Comparison of ENCODE assay signal across 26 cellular contexts in genomic region chrX:96655947-96656623, GRCh38.
"Had no signal": no experiment of that assay in that cellular context is flagged by ENCODE, and none has a peak within 500 bp of the region (broad histone marks: within the 10 kb centered on the region; RNA-seq: fewer than 3 reads in every experiment).

No MANE protein-coding gene starts in this region.

- H3K4me1 ChIP-seq: ascending aorta, esophagus muscularis mucosa, foreskin keratinocyte, gastrocnemius medialis had no signal

- ATAC-seq: activated CD4-positive, alpha-beta T cell treated with anti-CD3 and anti-CD28 coated beads for 36 hours; activated CD8-positive, alpha-beta memory T cell treated with anti-CD3 and anti-CD28 coated beads, Interleukin-2, amount 10 ng/mL, durations not matched to agents 7 days and 5 days; activated CD8-positive, alpha-beta T cell treated with anti-CD3 and anti-CD28 coated beads, Interleukin-2, amount 10 ng/mL, durations not matched to agents 7 days and 5 days; activated naive CD4-positive, alpha-beta T cell treated with anti-CD3 and anti-CD28 coated beads, Interleukin-2, amount 50 U/mL, for 72 hours; activated T-cell treated with anti-CD3 and anti-CD28 coated beads, Interleukin-2, amount 50 U/mL, for 72 hours; foreskin keratinocyte; gastrocnemius medialis had no signal

- H3K4me1 Mint-ChIP-seq: activated CD4-positive, alpha-beta T cell treated with anti-CD3 and anti-CD28 coated beads for 36 hours; activated CD4-positive, alpha-beta T cell treated with anti-CD3 and anti-CD28 coated beads, Interleukin-2, amount 10 ng/mL, durations not matched to agents 24 days and 14 days; activated CD8-positive, alpha-beta memory T cell treated with anti-CD3 and anti-CD28 coated beads, Interleukin-2, amount 10 ng/mL, durations not matched to agents 7 days and 5 days; activated naive CD4-positive, alpha-beta T cell treated with anti-CD3 and anti-CD28 coated beads, Interleukin-2, amount 10 ng/mL, durations not matched to agents 7 days and 5 days; activated naive CD8-positive, alpha-beta T cell treated with anti-CD3 and anti-CD28 coated beads, Interleukin-2, amount 10 ng/mL, durations not matched to agents 7 days and 5 days had no signal

- H3K27me3 Mint-ChIP-seq: activated CD4-positive, alpha-beta T cell treated with anti-CD3 and anti-CD28 coated beads, Interleukin-2, amount 10 ng/mL, durations not matched to agents 24 days and 14 days; activated CD8-positive, alpha-beta memory T cell treated with anti-CD3 and anti-CD28 coated beads, Interleukin-2, amount 10 ng/mL, durations not matched to agents 7 days and 5 days; activated naive CD4-positive, alpha-beta T cell treated with anti-CD3 and anti-CD28 coated beads, Interleukin-2, amount 10 ng/mL, durations not matched to agents 7 days and 5 days had no signal

- H3K4me3 Mint-ChIP-seq: activated CD4-positive, alpha-beta memory T cell treated with anti-CD3 and anti-CD28 coated beads for 36 hours; activated CD4-positive, alpha-beta T cell treated with anti-CD3 and anti-CD28 coated beads for 36 hours; activated CD4-positive, alpha-beta T cell treated with anti-CD3 and anti-CD28 coated beads, Interleukin-2, amount 10 ng/mL, durations not matched to agents 24 days and 14 days; activated CD8-positive, alpha-beta memory T cell treated with anti-CD3 and anti-CD28 coated beads, Interleukin-2, amount 10 ng/mL, durations not matched to agents 7 days and 5 days; activated CD8-positive, alpha-beta T cell treated with anti-CD3 and anti-CD28 coated beads, Interleukin-2, amount 10 ng/mL, durations not matched to agents 7 days and 5 days; activated naive CD4-positive, alpha-beta T cell treated with anti-CD3 and anti-CD28 coated beads, Interleukin-2, amount 10 ng/mL, durations not matched to agents 7 days and 5 days; activated naive CD8-positive, alpha-beta T cell treated with anti-CD3 and anti-CD28 coated beads, Interleukin-2, amount 10 ng/mL, durations not matched to agents 7 days and 5 days; activated T-cell treated with anti-CD3 and anti-CD28 coated beads, Interleukin-2, amount 50 U/mL, for 72 hours had no signal

- H3K27ac Mint-ChIP-seq: activated CD4-positive, alpha-beta memory T cell treated with anti-CD3 and anti-CD28 coated beads for 36 hours; activated CD4-positive, alpha-beta T cell treated with anti-CD3 and anti-CD28 coated beads for 36 hours; activated CD4-positive, alpha-beta T cell treated with anti-CD3 and anti-CD28 coated beads, Interleukin-2, amount 10 ng/mL, durations not matched to agents 24 days and 14 days; activated CD8-positive, alpha-beta memory T cell treated with anti-CD3 and anti-CD28 coated beads, Interleukin-2, amount 10 ng/mL, durations not matched to agents 7 days and 5 days; activated CD8-positive, alpha-beta T cell treated with anti-CD3 and anti-CD28 coated beads, Interleukin-2, amount 10 ng/mL, durations not matched to agents 7 days and 5 days; activated naive CD4-positive, alpha-beta T cell treated with anti-CD3 and anti-CD28 coated beads, Interleukin-2, amount 10 ng/mL, durations not matched to agents 7 days and 5 days; activated naive CD4-positive, alpha-beta T cell treated with anti-CD3 and anti-CD28 coated beads, Interleukin-2, amount 50 U/mL, for 72 hours; activated naive CD8-positive, alpha-beta T cell treated with anti-CD3 and anti-CD28 coated beads, Interleukin-2, amount 10 ng/mL, durations not matched to agents 7 days and 5 days; activated T-cell treated with anti-CD3 and anti-CD28 coated beads, Interleukin-2, amount 50 U/mL, for 72 hours had no signal

- H3K36me3 ChIP-seq: ascending aorta, brain microvascular endothelial cell, esophagus muscularis mucosa, gastrocnemius medialis had no signal

- H3K4me3 ChIP-seq: ascending aorta, esophagus muscularis mucosa, gastrocnemius medialis had no signal

- H3K9me3 ChIP-seq: gastrocnemius medialis had no signal

- H3K27me3 ChIP-seq: ascending aorta, brain microvascular endothelial cell, esophagus muscularis mucosa, foreskin keratinocyte, gastrocnemius medialis had no signal

- H3K27ac ChIP-seq: ascending aorta, brain microvascular endothelial cell, esophagus muscularis mucosa, foreskin keratinocyte, gastrocnemius medialis had no signal

- FAIRE-seq: bronchial epithelial cell had no signal

- DNase-seq: activated CD4-positive, alpha-beta memory T cell treated with anti-CD3 and anti-CD28 coated beads for 36 hours; activated CD4-positive, alpha-beta T cell treated with anti-CD3 and anti-CD28 coated beads for 36 hours; activated CD4-positive, alpha-beta T cell treated with anti-CD3 and anti-CD28 coated beads, Interleukin-2, amount 10 ng/mL, durations not matched to agents 24 days and 14 days; activated CD4-positive, CD25-positive, alpha-beta regulatory T cell; activated CD4-positive, CD25-positive, alpha-beta regulatory T cell treated with anti-CD3 and anti-CD28 coated beads, Interleukin-2, amount 50 U/mL, for 72 hours; activated CD8-positive, alpha-beta memory T cell treated with anti-CD3 and anti-CD28 coated beads, Interleukin-2, amount 10 ng/mL, durations not matched to agents 7 days and 5 days; activated CD8-positive, alpha-beta memory T cell treated with anti-CD3 and anti-CD28 coated beads, Interleukin-2, amount 50 U/mL, for 4 hours; activated CD8-positive, alpha-beta T cell treated with anti-CD3 and anti-CD28 coated beads, Interleukin-2, amount 10 ng/mL, durations not matched to agents 7 days and 5 days; activated gamma-delta T cell; activated naive CD4-positive, alpha-beta T cell; activated naive CD4-positive, alpha-beta T cell treated with anti-CD3 and anti-CD28 coated beads, Interleukin-2, amount 10 ng/mL, durations not matched to agents 7 days and 5 days; activated naive CD8-positive, alpha-beta T cell treated with anti-CD3 and anti-CD28 coated beads, Interleukin-2, amount 10 ng/mL, durations not matched to agents 7 days and 5 days; activated T-cell treated with anti-CD3 and anti-CD28 coated beads, Interleukin-2, amount 50 U/mL, for 1 hour; activated T-cell treated with anti-CD3 and anti-CD28 coated beads, Interleukin-2, amount 50 U/mL, for 72 hours; brain microvascular endothelial cell; caudate nucleus; effector CD8-positive, alpha-beta T cell; erythroblast; foreskin keratinocyte; gastrocnemius medialis; glutamatergic neuron; T-helper 2 cell had no signal

- H3K9me3 Mint-ChIP-seq: activated CD4-positive, alpha-beta memory T cell treated with anti-CD3 and anti-CD28 coated beads for 36 hours; activated CD4-positive, alpha-beta T cell treated with anti-CD3 and anti-CD28 coated beads, Interleukin-2, amount 10 ng/mL, durations not matched to agents 24 days and 14 days; activated naive CD4-positive, alpha-beta T cell treated with anti-CD3 and anti-CD28 coated beads, Interleukin-2, amount 10 ng/mL, durations not matched to agents 7 days and 5 days; activated naive CD4-positive, alpha-beta T cell treated with anti-CD3 and anti-CD28 coated beads, Interleukin-2, amount 50 U/mL, for 72 hours; activated naive CD8-positive, alpha-beta T cell treated with anti-CD3 and anti-CD28 coated beads, Interleukin-2, amount 10 ng/mL, durations not matched to agents 7 days and 5 days had no signal

- H3K36me3 Mint-ChIP-seq: activated CD4-positive, alpha-beta memory T cell treated with anti-CD3 and anti-CD28 coated beads for 36 hours; activated CD8-positive, alpha-beta memory T cell treated with anti-CD3 and anti-CD28 coated beads, Interleukin-2, amount 10 ng/mL, durations not matched to agents 7 days and 5 days; activated naive CD4-positive, alpha-beta T cell treated with anti-CD3 and anti-CD28 coated beads, Interleukin-2, amount 10 ng/mL, durations not matched to agents 7 days and 5 days; activated naive CD4-positive, alpha-beta T cell treated with anti-CD3 and anti-CD28 coated beads, Interleukin-2, amount 50 U/mL, for 72 hours; activated naive CD8-positive, alpha-beta T cell treated with anti-CD3 and anti-CD28 coated beads, Interleukin-2, amount 10 ng/mL, durations not matched to agents 7 days and 5 days had no signal
